Comparison of ENCODE assay signal across 12 cellular contexts in the genomic region with DNA sequence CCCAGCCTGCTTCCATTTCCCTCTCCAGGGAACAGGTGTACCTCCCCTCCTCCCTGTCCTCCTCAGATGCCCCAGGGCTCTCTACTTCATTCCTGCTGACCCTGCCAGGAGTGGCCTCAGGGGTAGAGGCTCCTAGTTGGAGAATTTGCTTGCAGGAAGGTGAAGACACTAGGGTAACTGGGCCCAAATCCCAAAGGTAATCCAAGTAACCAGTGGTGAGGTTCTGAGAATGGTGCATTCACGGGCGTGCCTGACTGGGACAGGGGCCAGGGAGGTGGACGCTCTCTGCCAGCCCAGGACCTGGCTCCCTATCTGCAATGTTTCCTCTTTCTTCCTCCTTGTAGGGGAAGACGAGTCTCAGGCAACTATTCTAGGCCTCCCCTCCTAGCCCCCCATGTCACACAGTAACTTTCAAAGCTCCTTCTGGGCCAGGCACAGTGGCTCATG. TPM values are rescaled to one million over a fixed set of nuclear protein-coding genes. Genes with fewer than 3 reads are reported as not detected.
DNase-seq lines count a peak whose midpoint lies in the region; ATAC-seq lines count a peak whose summit lies in the region.
"Had no signal": no experiment of that assay in that cellular context is flagged by ENCODE, and none has a peak within 500 bp of the region (broad histone marks: within the 10 kb centered on the region; RNA-seq: fewer than 3 reads in every experiment).

No MANE protein-coding gene starts in this region.

- H3K4me3 Mint-ChIP-seq in activated CD8-positive, alpha-beta memory T cell treated with anti-CD3 and anti-CD28 coated beads, Interleukin-2, amount 10 ng/mL, durations not matched to agents 7 days and 5 days: no peak overlapping the region
- peak overlapping the region; percentile 77 for H3K4me3 Mint-ChIP-seq in activated T-helper 17 cell treated with anti-CD3 and anti-CD28 coated beads, Interleukin-2, amount 50 U/mL, for 72 hours
- peak overlapping the region in 3 of 5 donors; percentile 33 to 92 (median 42) for H3K4me3 Mint-ChIP-seq in immature natural killer cell
- H3K4me3 Mint-ChIP-seq in stimulated activated effector memory CD8-positive, alpha-beta T cell treated with anti-CD3 and anti-CD28 coated beads, Interleukin-12 subunit alpha, Interleukin-12 subunit beta, amount 100 ng/mL, for 72 hours: peak overlapping the region; percentile 93

- no peak overlapping the region for H3K27ac Mint-ChIP-seq in activated CD8-positive, alpha-beta memory T cell treated with anti-CD3 and anti-CD28 coated beads, Interleukin-2, amount 10 ng/mL, durations not matched to agents 7 days and 5 days
- H3K27ac Mint-ChIP-seq in activated T-helper 17 cell treated with anti-CD3 and anti-CD28 coated beads, Interleukin-2, amount 50 U/mL, for 72 hours: peak overlapping the region; percentile 78
- H3K27ac Mint-ChIP-seq in immature natural killer cell: no peak overlapping the region
- no peak overlapping the region for H3K27ac Mint-ChIP-seq in stimulated activated effector memory CD8-positive, alpha-beta T cell treated with anti-CD3 and anti-CD28 coated beads, Interleukin-12 subunit alpha, Interleukin-12 subunit beta, amount 100 ng/mL, for 72 hours

- DNase-seq in activated CD8-positive, alpha-beta memory T cell treated with anti-CD3 and anti-CD28 coated beads, Interleukin-2, amount 50 U/mL, for 48 hours: peak; percentile 40
- no peak for DNase-seq in activated CD8-positive, alpha-beta memory T cell treated with anti-CD3 and anti-CD28 coated beads, Interleukin-2, amount 10 ng/mL, durations not matched to agents 7 days and 5 days
- DNase-seq in immature natural killer cell: no peak
- DNase-seq in stimulated activated effector memory CD8-positive, alpha-beta T cell treated with anti-CD3 and anti-CD28 coated beads, Interleukin-12 subunit alpha, Interleukin-12 subunit beta, amount 100 ng/mL, for 72 hours (ENCODE audit: low spot score in 2 of 2): no peak
- no peak for DNase-seq in NCI-H345 treated with DMSO at 0.1 percent for 48 hours (lab: John Stamatoyannopoulos, UW; ENCODE audit: unreplicated experiment)
- DNase-seq in kidney tubule cell (ENCODE audit: low spot score): no peak
- DNase-seq: NCI-H2107, upper lobe of left lung had no signal

- peaks cover 17% of the 10 kb centered on the region for H3K36me3 Mint-ChIP-seq in activated CD8-positive, alpha-beta memory T cell treated with anti-CD3 and anti-CD28 coated beads, Interleukin-2, amount 10 ng/mL, durations not matched to agents 7 days and 5 days
- H3K36me3 Mint-ChIP-seq in activated T-helper 17 cell treated with anti-CD3 and anti-CD28 coated beads, Interleukin-2, amount 50 U/mL, for 72 hours (ENCODE audit: low read depth): peaks cover 30% of the 10 kb centered on the region
- H3K36me3 Mint-ChIP-seq in immature natural killer cell: peaks cover 0 to 10% (median 0%) of the 10 kb centered on the region in 3 donors
- H3K36me3 Mint-ChIP-seq in stimulated activated effector memory CD8-positive, alpha-beta T cell treated with anti-CD3 and anti-CD28 coated beads, Interleukin-12 subunit alpha, Interleukin-12 subunit beta, amount 100 ng/mL, for 72 hours: peaks cover 32% of the 10 kb centered on the region

- ATAC-seq in activated CD8-positive, alpha-beta memory T cell treated with anti-CD3 and anti-CD28 coated beads, Interleukin-2, amount 10 ng/mL, durations not matched to agents 7 days and 5 days: no peak
- no peak for ATAC-seq in activated T-helper 17 cell treated with anti-CD3 and anti-CD28 coated beads, Interleukin-2, amount 50 U/mL, for 72 hours (replicated peaks)
- ATAC-seq in stimulated activated effector memory CD8-positive, alpha-beta T cell treated with anti-CD3 and anti-CD28 coated beads, Interleukin-12 subunit alpha, Interleukin-12 subunit beta, amount 100 ng/mL, for 72 hours: no peak
- no peak for ATAC-seq in GM18873 (IDR thresholded peaks at IDR 0.05; ENCODE audit: low FRiP score, unreplicated experiment)
- ATAC-seq: activated CD4-positive, CD25-positive, alpha-beta regulatory T cell treated with anti-CD3 and anti-CD28 coated beads, Interleukin-2, amount 50 U/mL, for 24 hours; Right ventricle myocardium inferior had no signal

- H3K27me3 Mint-ChIP-seq in activated CD8-positive, alpha-beta memory T cell treated with anti-CD3 and anti-CD28 coated beads, Interleukin-2, amount 10 ng/mL, durations not matched to agents 7 days and 5 days: no peaks in the 10 kb centered on the region
- no peaks in the 10 kb centered on the region for H3K27me3 Mint-ChIP-seq in activated T-helper 17 cell treated with anti-CD3 and anti-CD28 coated beads, Interleukin-2, amount 50 U/mL, for 72 hours
- H3K27me3 Mint-ChIP-seq in immature natural killer cell (ENCODE audit: low read depth in 3 of 3): peaks cover 0 to 5% (median 5%) of the 10 kb centered on the region in 3 donors

- CTCF ChIA-PET in activated CD8-positive, alpha-beta memory T cell treated with anti-CD3 and anti-CD28 coated beads, Interleukin-2, amount 10 ng/mL, durations not matched to agents 7 days and 5 days (lab: Charles Lee): no interaction called here

- peaks cover 44% of the 10 kb centered on the region for H3K4me1 Mint-ChIP-seq in activated CD8-positive, alpha-beta memory T cell treated with anti-CD3 and anti-CD28 coated beads, Interleukin-2, amount 10 ng/mL, durations not matched to agents 7 days and 5 days
- peaks cover 20% of the 10 kb centered on the region for H3K4me1 Mint-ChIP-seq in activated T-helper 17 cell treated with anti-CD3 and anti-CD28 coated beads, Interleukin-2, amount 50 U/mL, for 72 hours
- peaks cover 40 to 48% of the 10 kb centered on the region in 2 donors for H3K4me1 Mint-ChIP-seq in immature natural killer cell
- H3K4me1 Mint-ChIP-seq in stimulated activated effector memory CD8-positive, alpha-beta T cell treated with anti-CD3 and anti-CD28 coated beads, Interleukin-12 subunit alpha, Interleukin-12 subunit beta, amount 100 ng/mL, for 72 hours: peaks cover 51% of the 10 kb centered on the region

- H3K9me3 Mint-ChIP-seq in activated CD8-positive, alpha-beta memory T cell treated with anti-CD3 and anti-CD28 coated beads, Interleukin-2, amount 10 ng/mL, durations not matched to agents 7 days and 5 days (ENCODE audit: low read depth): no peaks in the 10 kb centered on the region
- no peaks in the 10 kb centered on the region for H3K9me3 Mint-ChIP-seq in activated T-helper 17 cell treated with anti-CD3 and anti-CD28 coated beads, Interleukin-2, amount 50 U/mL, for 72 hours
- no peaks in the 10 kb centered on the region for H3K9me3 Mint-ChIP-seq in immature natural killer cell
- H3K9me3 Mint-ChIP-seq in stimulated activated effector memory CD8-positive, alpha-beta T cell treated with anti-CD3 and anti-CD28 coated beads, Interleukin-12 subunit alpha, Interleukin-12 subunit beta, amount 100 ng/mL, for 72 hours: no peaks in the 10 kb centered on the region

RNA-seq across cellular contexts. Expression of a gene that starts 2.9 kb away (rescaled TPM):
- total RNA-seq in activated CD8-positive, alpha-beta memory T cell treated with anti-CD3 and anti-CD28 coated beads, Interleukin-2, amount 10 ng/mL, durations not matched to agents 7 days and 5 days: 10 to 100 TPM; 15.2 to 15.7 TPM
- 10 to 100 TPM in 1 of 2 donors, 1 to 10 TPM in 1; 8.7 to 18.9 TPM for total RNA-seq in activated T-helper 17 cell treated with anti-CD3 and anti-CD28 coated beads, Interleukin-2, amount 50 U/mL, for 72 hours
- 10 to 100 TPM in 1 of 3 donors, 1 to 10 TPM in 2; 6.4 to 11.9 (median 7.6) TPM for polyA plus RNA-seq in immature natural killer cell

RNA-seq across cellular contexts. Expression of a gene that starts 39.5 kb away (rescaled TPM):
- total RNA-seq in activated CD8-positive, alpha-beta memory T cell treated with anti-CD3 and anti-CD28 coated beads, Interleukin-2, amount 10 ng/mL, durations not matched to agents 7 days and 5 days: 10 to 100 TPM; 22.5 to 23.3 TPM
- total RNA-seq in activated T-helper 17 cell treated with anti-CD3 and anti-CD28 coated beads, Interleukin-2, amount 50 U/mL, for 72 hours: 10 to 100 TPM; 12.3 to 25.4 TPM
- polyA plus RNA-seq in immature natural killer cell: 10 to 100 TPM; 16.5 to 32.7 (median 20.8) TPM
